22 cellular contexts compared by ENCODE assay signal in genomic region chr6:3940703-3941102, GRCh38.
A peak's percentile ranks its signal among the peaks of the same experiment; 100 is the strongest.
DNase-seq lines count a peak whose midpoint lies in the region; ATAC-seq, FAIRE-seq and TF ChIP-seq lines count a peak whose summit lies in the region.
"Had no signal": no experiment of that assay in that cellular context is flagged by ENCODE, and none has a peak within 500 bp of the region (broad histone marks: within the 10 kb centered on the region; RNA-seq: fewer than 3 reads in every experiment).

No MANE protein-coding gene starts in this region.

- no peaks in the 10 kb centered on the region for H4K20me1 ChIP-seq in HepG2 (ENCODE audit: insufficient read depth, low read length)

- no peak for FAIRE-seq in HepG2 (lab: Jason Lieb, UNC)

- no peak overlapping the region for H3K4me2 ChIP-seq in HepG2 (ENCODE audit: low read depth, low read length)

- no peak for DNase-seq in HepG2 (ENCODE audit: low spot score)
- DNase-seq in right lobe of liver = no peak
- DNase-seq in hippocampal formation (lab: John Stamatoyannopoulos, UW) = peak; percentile 63 to 79
- peak; percentile 80 for DNase-seq in pons (ENCODE audit: low spot score)
- DNase-seq in upper lobe of left lung = no peak
- DNase-seq in SIG-M5 (lab: John Stamatoyannopoulos, UW) = no peak
- DNase-seq: 8988T; BE2C; CD4-positive, alpha-beta T cell; DMS153; GF-D8; GM23248; HCEC 1CT; Karpas-422; NCI-H1417 treated with DMSO at 0.1 percent for 48 hours; NCI-H1930; NCI-H345; NCI-H524 treated with DMSO at 0.1 percent for 48 hours; Peyer's patch had no signal

- H3K9ac ChIP-seq in HepG2 (ENCODE audit: insufficient read depth, low read depth, low read length) = no peak overlapping the region
- H3K9ac ChIP-seq: GM23248 had no signal

- CTCF ChIA-PET in HepG2 (lab: Yijun Ruan, JAX; ENCODE audit: low intra/inter-chr PET ratio, low total read pairs) = no interaction called here

- TF ChIP-seq CTCF in HepG2 (CRISPR knock-in tag; IDR thresholded peaks at IDR 0.05) = no peak
- no peak for TF ChIP-seq CTCF in right lobe of liver (IDR thresholded peaks at IDR 0.05)
- no peak for TF ChIP-seq CTCF in upper lobe of left lung (IDR thresholded peaks at IDR 0.05)

- TF ChIP-seq POLR2A in HepG2 (IDR thresholded peaks at IDR 0.05; ENCODE audit: insufficient read depth in 1 of 2, low read depth in 2 of 2, low read length in 2 of 2) (no peak), right lobe of liver (IDR thresholded peaks at IDR 0.05) (no peak), upper lobe of left lung (IDR thresholded peaks at IDR 0.05) (no peak)

- H3K4me1 ChIP-seq in HepG2 (ENCODE audit: insufficient read depth, low read length) (no peaks in the 10 kb centered on the region), right lobe of liver (no peaks in the 10 kb centered on the region), upper lobe of left lung (no peaks in the 10 kb centered on the region)
- H3K4me1 ChIP-seq: BE2C, Peyer's patch had no signal

- in situ Hi-C loops in HepG2 (cut with HindIII; ENCODE audit: extremely low pct_ligation_motif_present, low pct_unique_long_range_greater_than_20kb) = no loop called here

- H3K27ac ChIP-seq in HepG2 (ENCODE audit: extremely low read length, insufficient read depth, low read length) (no peak overlapping the region), right lobe of liver (no peak overlapping the region), upper lobe of left lung (no peak overlapping the region)
- H3K27ac ChIP-seq: GM23248, HL-60, Peyer's patch had no signal

- POLR2A ChIA-PET in HepG2 (lab: Yijun Ruan, JAX) = no interaction called here

- no peaks in the 10 kb centered on the region for H3K36me3 ChIP-seq in HepG2 (replicated peaks in 1 of 2; ENCODE audit: control insufficient read depth in 1 of 2, insufficient read depth in 2 of 2, low read length in 2 of 2)
- no peaks in the 10 kb centered on the region for H3K36me3 ChIP-seq in right lobe of liver
- no peaks in the 10 kb centered on the region for H3K36me3 ChIP-seq in upper lobe of left lung
- H3K36me3 ChIP-seq: BE2C, Peyer's patch had no signal

- no peak overlapping the region for H2AFZ ChIP-seq in HepG2 (ENCODE audit: low read length)
- H2AFZ ChIP-seq: GM23248 had no signal

- TF ChIP-seq EP300 in HepG2 (IDR thresholded peaks at IDR 0.05; ENCODE audit: low read depth in 2 of 2, low read length in 2 of 2) = no peak
- TF ChIP-seq EP300 in HepG2 (CRISPR knock-in tag; IDR thresholded peaks at IDR 0.05; ENCODE audit: borderline replicate concordance) = no peak
- TF ChIP-seq EP300 in upper lobe of left lung (IDR thresholded peaks at IDR 0.05) = no peak

- TF ChIP-seq RAD21 in HepG2 (CRISPR knock-in tag; IDR thresholded peaks at IDR 0.05) = no peak

- no peaks in the 10 kb centered on the region for H3K9me3 ChIP-seq in HepG2 (ENCODE audit: low read length)
- no peaks in the 10 kb centered on the region for H3K9me3 ChIP-seq in right lobe of liver
- H3K9me3 ChIP-seq in upper lobe of left lung = no peaks in the 10 kb centered on the region
- H3K9me3 ChIP-seq: BE2C, Peyer's patch had no signal

- ATAC-seq in HepG2 = peak; percentile 57
- ATAC-seq in right lobe of liver = no peak
- no peak for ATAC-seq in GM19395 (IDR thresholded peaks at IDR 0.05; ENCODE audit: unreplicated experiment)
- ATAC-seq in upper lobe of left lung (ENCODE audit: low FRiP score in 2 of 2) = no peak
- no peak for ATAC-seq in HG03439 (IDR thresholded peaks at IDR 0.05; ENCODE audit: unreplicated experiment)

- BruUV-seq in HepG2 (replicated peaks; lab: Mats Ljungman, UMichigan) = no TSS peak

- H3K4me3 ChIP-seq in HepG2 (replicated peaks in 1 of 3; ENCODE audit: insufficient read depth in 1 of 3, low read depth in 2 of 3, low read length in 3 of 3) (no peak overlapping the region), right lobe of liver (no peak overlapping the region), upper lobe of left lung (no peak overlapping the region)
- H3K4me3 ChIP-seq: GM23248, Peyer's patch had no signal

- peaks cover 0 to 52% of the 10 kb centered on the region in 2 experiments; a peak in 4 of 5 replicates for H3K27me3 ChIP-seq in HepG2 (ENCODE audit: control insufficient read depth in 1 of 2, insufficient read depth in 2 of 2, low read length in 2 of 2)
- H3K27me3 ChIP-seq in right lobe of liver = no peaks in the 10 kb centered on the region
- H3K27me3 ChIP-seq in upper lobe of left lung = no peaks in the 10 kb centered on the region
- H3K27me3 ChIP-seq: Peyer's patch had no signal

- intact Hi-C loops in HepG2 (cut with micrococcal nuclease; ENCODE audit: unreplicated experiment) (no loop called here), right lobe of liver (cut with DNase I) (no loop called here)

- H3K79me2 ChIP-seq in HepG2 (ENCODE audit: insufficient read depth, low read length) = no peaks in the 10 kb centered on the region

- 65% methylated on average over 5 of the region's 5 CpGs for WGBS in HepG2 (ENCODE audit: low lambda C conversion rate)
- 60% methylated on average over 1 of the region's 5 CpGs for WGBS in right lobe of liver (ENCODE audit: insufficient coverage, low coverage, low lambda C conversion rate, missing lambda C conversion rate)
- 85 to 89% methylated on average over 4 to 5 of the region's 5 CpGs for WGBS in upper lobe of left lung, 2 donors

TF ChIP-seq in HepG2, 621 proteins besides CTCF, POLR2A, EP300 and RAD21:
- no peak for TF ChIP-seq ARNT (IDR thresholded peaks at IDR 0.05)
- no peak for TF ChIP-seq BORCS8-MEF2B (CRISPR knock-in tag; IDR thresholded peaks at IDR 0.05)
- TF ChIP-seq TEAD2 (CRISPR knock-in tag; IDR thresholded peaks at IDR 0.05) = no peak
- no peak for TF ChIP-seq ZFP41 (CRISPR knock-in tag; IDR thresholded peaks at IDR 0.05; ENCODE audit: borderline replicate concordance)
- TF ChIP-seq ZMAT3 (CRISPR knock-in tag; conservative IDR thresholded peaks at IDR 0.05) = no peak
- TF ChIP-seq ZEB1 (IDR thresholded peaks at IDR 0.05; ENCODE audit: insufficient replicate concordance, low read depth) = no peak
- TF ChIP-seq ZNF788 (CRISPR knock-in tag; IDR thresholded peaks at IDR 0.05; ENCODE audit: borderline replicate concordance) = no peak
- no peak for TF ChIP-seq ZNF709 (CRISPR knock-in tag; IDR thresholded peaks at IDR 0.05)
- no peak for TF ChIP-seq FIP1L1 (IDR thresholded peaks at IDR 0.05; ENCODE audit: borderline replicate concordance, insufficient read depth, low read depth, low read length)
- TF ChIP-seq ZNF616 (CRISPR knock-in tag; IDR thresholded peaks at IDR 0.05; ENCODE audit: low read depth) = no peak
- TF ChIP-seq ZNF607 (CRISPR knock-in tag; IDR thresholded peaks at IDR 0.05; ENCODE audit: borderline replicate concordance) = no peak
- TF ChIP-seq NFIB (CRISPR knock-in tag; IDR thresholded peaks at IDR 0.05; ENCODE audit: borderline replicate concordance) = no peak
- no peak for TF ChIP-seq U2AF2 (IDR thresholded peaks at IDR 0.05; ENCODE audit: low read depth, low read length)

Comparison
In these comparisons a context has a peak if more than half of its experiments do, and no peak if none do; other contexts are left out.
1. DNase-seq: peak in hippocampal formation (2 of 2) and pons (single experiment); none in HepG2 (single experiment), right lobe of liver (0 of 3), upper lobe of left lung (0 of 2) and SIG-M5 (single experiment).